In genomic region chr7:87598234-87599009, GRCh38 we compare ENCODE assay signal across 12 cellular contexts. TPM values are rescaled to one million over a fixed set of nuclear protein-coding genes. Genes with fewer than 3 reads are reported as not detected.
DNase-seq lines count a peak whose midpoint lies in the region; ATAC-seq, FAIRE-seq and TF ChIP-seq lines count a peak whose summit lies in the region.
"Had no signal": no experiment of that assay in that cellular context is flagged by ENCODE, and none has a peak within 500 bp of the region (broad histone marks: within the 10 kb centered on the region; RNA-seq: fewer than 3 reads in every experiment).

No MANE protein-coding gene starts in this region.

- peaks cover 20% of the 10 kb centered on the region for H3K4me1 ChIP-seq in CD8-positive, alpha-beta T cell (ENCODE audit: insufficient read depth, low read length)
- H3K4me1 ChIP-seq in hepatocyte (ENCODE audit: insufficient read depth) (no peaks in the 10 kb centered on the region), A673 (ENCODE audit: insufficient read depth, low read length, poor library complexity, severe bottlenecking) (no peaks in the 10 kb centered on the region), breast epithelium (peaks cover 0 to 5% of the 10 kb centered on the region in 2 donors), pancreas (peaks cover 0 to 2% (median 0%) of the 10 kb centered on the region in 3 donors)

- no peaks in the 10 kb centered on the region for H3K9me3 Mint-ChIP-seq in CD8-positive, alpha-beta T cell
- H3K9me3 Mint-ChIP-seq: memory B cell had no signal

- H3K9me3 ChIP-seq in CD8-positive, alpha-beta T cell (ENCODE audit: low read length): no peaks in the 10 kb centered on the region
- H3K9me3 ChIP-seq in hepatocyte (ENCODE audit: low read depth): no peaks in the 10 kb centered on the region
- no peaks in the 10 kb centered on the region for H3K9me3 ChIP-seq in A673 (ENCODE audit: low read depth, low read length, poor library complexity, severe bottlenecking)
- H3K9me3 ChIP-seq in breast epithelium: no peaks in the 10 kb centered on the region
- H3K9me3 ChIP-seq in pancreas: no peaks in the 10 kb centered on the region

- H2AFZ ChIP-seq in hepatocyte: no peak overlapping the region

- H3K9me2 ChIP-seq in hepatocyte (replicated peaks; ENCODE audit: insufficient read depth): no peaks in the 10 kb centered on the region

- BruUV-seq in A673 (replicated peaks; lab: Mats Ljungman, UMichigan): no TSS peak

- H3K79me2 ChIP-seq in hepatocyte: no peaks in the 10 kb centered on the region

- H4K20me1 ChIP-seq in hepatocyte (ENCODE audit: insufficient read depth, poor library complexity, severe bottlenecking): no peaks in the 10 kb centered on the region

- no peaks in the 10 kb centered on the region for H3K27me3 ChIP-seq in CD8-positive, alpha-beta T cell (ENCODE audit: insufficient read depth, low read length)
- peaks cover 48% of the 10 kb centered on the region for H3K27me3 ChIP-seq in hepatocyte
- peaks cover 83% of the 10 kb centered on the region for H3K27me3 ChIP-seq in A673 (replicated peaks; ENCODE audit: insufficient read depth, low read depth, low read length, poor library complexity)
- H3K27me3 ChIP-seq in breast epithelium: peaks cover 0 to 26% of the 10 kb centered on the region in 2 donors
- peaks cover 0 to 10% (median 0%) of the 10 kb centered on the region in 4 donors for H3K27me3 ChIP-seq in pancreas

- no peak for DNase-seq in CD8-positive, alpha-beta T cell
- DNase-seq in SKM-1 treated with dmso at 0.1 percent for 144 hours (lab: John Stamatoyannopoulos, UW; ENCODE audit: unreplicated experiment) (peak; percentile 44), hepatocyte (ENCODE audit: low spot score) (no peak), HK-2 (ENCODE audit: unreplicated experiment) (no peak), A673 (ENCODE audit: low spot score) (no peak), breast epithelium (ENCODE audit: low spot score in 2 of 2) (no peak), pancreas (no peak)

- peak overlapping the region; percentile 50 for H3K4me2 ChIP-seq in hepatocyte

- POLR2A ChIA-PET in CD8-positive, alpha-beta T cell (lab: Charles Lee): interaction anchor here (0.7 kb wide), 1 partner anchor 338 kb away, joined by 3 read pairs; no protein-coding TSS in a partner anchor
- POLR2A ChIA-PET in A673 (lab: Charles Lee; ENCODE audit: low non-redundant PET): no interaction called here

- ATAC-seq in CD8-positive, alpha-beta T cell: no peak
- ATAC-seq in GM18517 (IDR thresholded peaks at IDR 0.05; ENCODE audit: unreplicated experiment): peak; percentile 35
- ATAC-seq in pancreas: no peak

- intact Hi-C loops in CD8-positive, alpha-beta T cell (cut with DNase I, micrococcal nuclease): loop anchor here in 1 of 2 experiments (10.0 kb wide), 1 partner anchor 374 kb away; no protein-coding TSS in a partner anchor
- intact Hi-C loops in A673 (cut with micrococcal nuclease; ENCODE audit: unreplicated experiment): no loop called here
- intact Hi-C loops in breast epithelium (cut with DNase I; ENCODE audit: low total_unique reads): no loop called here
- intact Hi-C loops in pancreas (cut with DNase I): no loop called here

- TF ChIP-seq CTCF in CD8-positive, alpha-beta T cell (IDR thresholded peaks at IDR 0.05): no peak
- TF ChIP-seq CTCF in hepatocyte (IDR thresholded peaks at IDR 0.05; ENCODE audit: poor library complexity) (no peak), A673 (conservative IDR thresholded peaks at IDR 0.05; ENCODE audit: low read depth, low read length) (no peak), breast epithelium (IDR thresholded peaks at IDR 0.05) (no peak), pancreas (IDR thresholded peaks at IDR 0.05) (no peak)

- CTCF ChIA-PET in CD8-positive, alpha-beta T cell (lab: Charles Lee): interaction anchor here (0.9 to 1.7 kb wide), 2 partner anchors 11 to 12 kb away, joined by 3 to 5 read pairs; no protein-coding TSS in a partner anchor
- CTCF ChIA-PET in A673 (lab: Charles Lee): no interaction called here

- H3K4me3 Mint-ChIP-seq in CD8-positive, alpha-beta T cell: peak overlapping the region; percentile 86

- TF ChIP-seq POLR2A in breast epithelium (IDR thresholded peaks at IDR 0.05): no peak

- H3K27ac Mint-ChIP-seq in CD8-positive, alpha-beta T cell: peak overlapping the region; percentile 84
- H3K27ac Mint-ChIP-seq: memory B cell had no signal

- H3K36me3 Mint-ChIP-seq in CD8-positive, alpha-beta T cell: peaks cover 13% of the 10 kb centered on the region

- 76% methylated on average over 4 of the region's 4 CpGs for WGBS in hepatocyte (ENCODE audit: low lambda C conversion rate, missing lambda C conversion rate)
- WGBS in pancreas, 2 donors: 69 to 78% methylated on average over 4 of the region's 4 CpGs

- FAIRE-seq in pancreas (lab: Jason Lieb, UNC): no peak

- H3K36me3 ChIP-seq in CD8-positive, alpha-beta T cell (ENCODE audit: insufficient read depth, low read length): no peaks in the 10 kb centered on the region
- H3K36me3 ChIP-seq in hepatocyte (replicated peaks; ENCODE audit: insufficient read depth, low read depth) (no peaks in the 10 kb centered on the region), A673 (ENCODE audit: insufficient read depth, low read length, poor library complexity, severe bottlenecking) (no peaks in the 10 kb centered on the region), breast epithelium (no peaks in the 10 kb centered on the region), pancreas (no peaks in the 10 kb centered on the region)

- H3K4me1 Mint-ChIP-seq in CD8-positive, alpha-beta T cell (ENCODE audit: low read depth): peaks cover 44% of the 10 kb centered on the region

- no peaks in the 10 kb centered on the region for H3K27me3 Mint-ChIP-seq in CD8-positive, alpha-beta T cell (ENCODE audit: low read depth)

- H3K27ac ChIP-seq in CD8-positive, alpha-beta T cell (ENCODE audit: low read depth, low read length): peak overlapping the region; percentile 1
- H3K27ac ChIP-seq in hepatocyte (no peak overlapping the region), A673 (ENCODE audit: low read depth, low read length, poor library complexity, severe bottlenecking) (no peak overlapping the region), breast epithelium (no peak overlapping the region), pancreas (no peak overlapping the region)
- H3K27ac ChIP-seq: coronary artery had no signal

- peak overlapping the region; percentile 36 for H3K4me3 ChIP-seq in CD8-positive, alpha-beta T cell (ENCODE audit: low read depth, low read length)
- H3K4me3 ChIP-seq in hepatocyte: no peak overlapping the region
- H3K4me3 ChIP-seq in A673 (ENCODE audit: low read depth, low read length, poor library complexity, severe bottlenecking): no peak overlapping the region
- H3K4me3 ChIP-seq in breast epithelium: no peak overlapping the region
- H3K4me3 ChIP-seq in pancreas: no peak overlapping the region
- H3K4me3 ChIP-seq: coronary artery had no signal

RNA-seq across cellular contexts. Expression of gene ABCB1, which starts 2.3 kb away (rescaled TPM):
- 10 to 100 TPM; 38.4 to 40.0 TPM for total RNA-seq in CD8-positive, alpha-beta T cell
- total RNA-seq in hepatocyte (20.0 and 23.2 TPM in 2 replicates), A673 (2021) (not detected in 2 replicates), breast epithelium (10 to 100 TPM in 2 of 3 donors, 1 to 10 TPM in 1; 3.2 to 14.9 (median 12.8) TPM), pancreas (1 to 10 TPM; 1.8 to 9.7 (median 3.0) TPM)
- polyA plus RNA-seq in hepatocyte (6.5 and 7.9 TPM in 2 replicates), pancreas (1 to 10 TPM; 2.4 to 9.2 TPM)
- total RNA-seq: G401 had no signal

RNA-seq across cellular contexts. Expression of gene RUNDC3B, which starts 29.8 kb away (rescaled TPM):
- under 1 TPM; 0.17 to 0.30 TPM for total RNA-seq in CD8-positive, alpha-beta T cell
- 0.53 and 1.1 TPM in 2 replicates for total RNA-seq in hepatocyte
- 0.22 TPM in 1 of 2 replicates, not detected in the other for polyA plus RNA-seq in hepatocyte
- total RNA-seq in A673 (2021): 0.09 and 0.24 TPM in 2 replicates
- total RNA-seq in breast epithelium: 1 to 10 TPM; 2.0 to 4.8 (median 4.6) TPM
- 1 to 10 TPM in 2 of 6 donors, under 1 TPM in 4; 0.31 to 1.2 (median 0.67) TPM for total RNA-seq in pancreas
- 1 to 10 TPM in 1 of 2 donors, under 1 TPM in 1; 0.23 to 1.7 TPM for polyA plus RNA-seq in pancreas
- total RNA-seq: G401, skeletal muscle tissue had no signal
